In the genomic region with DNA sequence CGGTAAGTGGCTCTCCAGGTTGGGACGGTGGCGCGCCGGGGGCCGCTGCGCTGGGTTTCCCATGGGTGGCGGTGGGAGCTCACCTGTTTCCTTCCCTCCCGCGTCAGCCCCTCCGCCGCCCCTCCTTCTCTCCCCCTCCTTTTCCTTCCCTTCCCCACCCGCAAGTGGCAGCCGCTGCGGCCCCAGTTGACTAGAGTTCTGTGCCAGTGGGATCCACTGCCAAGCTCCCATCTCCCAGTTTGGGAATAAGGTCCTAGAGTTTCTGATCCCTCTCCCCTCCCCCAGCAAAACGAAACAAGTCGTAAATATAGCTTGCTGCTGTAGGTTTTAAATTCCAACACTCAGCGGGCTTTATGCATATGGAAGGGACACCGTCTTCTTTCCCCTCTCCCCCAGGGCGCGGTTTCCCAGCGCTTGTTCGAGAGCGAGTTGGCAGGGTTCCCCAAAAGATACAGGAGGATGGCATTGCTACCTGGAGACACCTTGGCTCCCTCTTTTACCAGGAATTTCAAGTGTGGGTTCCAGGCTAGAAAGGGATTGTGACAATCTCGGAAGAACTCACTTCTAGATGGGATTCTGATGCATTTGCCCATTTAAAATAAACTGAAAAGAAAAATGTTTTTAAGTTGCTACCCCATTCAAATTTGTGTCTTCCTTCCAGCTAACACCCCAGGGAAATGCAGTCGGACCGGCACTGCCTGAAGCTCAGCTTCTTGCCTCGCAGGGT, we compare ENCODE assay signal across 9 cellular contexts. TPM values are rescaled to one million over a fixed set of nuclear protein-coding genes. Genes with fewer than 3 reads are reported as not detected.
DNase-seq lines count a peak whose midpoint lies in the region; ATAC-seq and TF ChIP-seq lines count a peak whose summit lies in the region.
"Had no signal": no experiment of that assay in that cellular context is flagged by ENCODE, and none has a peak within 500 bp of the region (broad histone marks: within the 10 kb centered on the region; RNA-seq: fewer than 3 reads in every experiment).

No MANE protein-coding gene starts in this region.

- ATAC-seq in HG03457 (IDR thresholded peaks at IDR 0.05; ENCODE audit: unreplicated experiment): no peak

- peak; percentile 59 to 76 for DNase-seq in NCI-H2081 (lab: John Stamatoyannopoulos, UW)
- no peak for DNase-seq in NCI-H2081 treated with DMSO at 0.1 percent for 48 hours (lab: John Stamatoyannopoulos, UW)
- no peak for DNase-seq in breast epithelium (ENCODE audit: low spot score in 2 of 2)
- DNase-seq in left kidney (ENCODE audit: low read depth, low spot score): peak; percentile 44
- DNase-seq in D341Med (ENCODE audit: low spot score): no peak
- DNase-seq in stimulated activated CD4-positive, alpha-beta T cell treated with anti-CD3 and anti-CD28 coated beads, Interleukin-2, amount 100 ng/mL, for 24 hours: no peak

- TF ChIP-seq POLR2A in breast epithelium (IDR thresholded peaks at IDR 0.05): no peak

- H3K4me3 ChIP-seq in breast epithelium (peak overlapping the region; percentile 45 to 72 (median 55)), thymus (ENCODE audit: low read length) (peak overlapping the region; percentile 15)

- WGBS in thymus: 2% methylated on average over 28 of the region's 28 CpGs

- H3K36me3 ChIP-seq in breast epithelium (no peaks in the 10 kb centered on the region), thymus (ENCODE audit: control insufficient read depth, insufficient read depth) (no peaks in the 10 kb centered on the region)

- H3K9me3 ChIP-seq in breast epithelium (no peaks in the 10 kb centered on the region), thymus (ENCODE audit: control insufficient read depth) (no peaks in the 10 kb centered on the region)

- TF ChIP-seq CTCF in breast epithelium (IDR thresholded peaks at IDR 0.05): no peak

- H3K4me1 ChIP-seq in breast epithelium (no peaks in the 10 kb centered on the region), thymus (ENCODE audit: control insufficient read depth, insufficient read depth, low read length) (no peaks in the 10 kb centered on the region)

- peaks cover 0 to 5% of the 10 kb centered on the region in 2 donors for H3K27me3 ChIP-seq in breast epithelium
- peaks cover 29% of the 10 kb centered on the region for H3K27me3 ChIP-seq in thymus (ENCODE audit: control insufficient read depth, insufficient read depth)

- H3K27ac ChIP-seq in breast epithelium (peak overlapping the region; percentile 12 to 65), thymus (ENCODE audit: low read depth) (no peak overlapping the region)

- intact Hi-C loops in breast epithelium (cut with DNase I; ENCODE audit: low total_unique reads): no loop called here

RNA-seq across cellular contexts. Expression of gene TLL1, which starts 1.2 kb away (rescaled TPM):
- total RNA-seq in breast epithelium: 10 to 100 TPM in 1 of 3 donors, 1 to 10 TPM in 2; 4.0 to 11.5 (median 4.3) TPM
- polyA plus RNA-seq in thymus: 0.59 TPM
- total RNA-seq: SK-MEL-5 had no signal

Comparison
In these comparisons a context has a peak if more than half of its experiments do, and no peak if none do; other contexts are left out.
1. DNase-seq: peak in NCI-H2081 (2 of 2) and left kidney (single experiment); none in NCI-H2081 treated with DMSO at 0.1 percent for 48 hours (single experiment), breast epithelium (0 of 2), D341Med (single experiment) and stimulated activated CD4-positive, alpha-beta T cell treated with anti-CD3 and anti-CD28 coated beads, Interleukin-2, amount 100 ng/mL, for 24 hours (0 of 2).